Comparison of ENCODE assay signal across 24 cellular contexts in genomic region chr10:21388541-21389068, GRCh38.
DNase-seq lines count a peak whose midpoint lies in the region; ATAC-seq, FAIRE-seq and TF ChIP-seq lines count a peak whose summit lies in the region.
"Had no signal": no experiment of that assay in that cellular context is flagged by ENCODE, and none has a peak within 500 bp of the region (broad histone marks: within the 10 kb centered on the region; RNA-seq: fewer than 3 reads in every experiment).

No MANE protein-coding gene starts in this region.

- H3K27me3 ChIP-seq in GM23338 (ENCODE audit: insufficient read depth) (no peaks in the 10 kb centered on the region), IMR-90 (ENCODE audit: control insufficient read depth, insufficient read depth, low read length) (no peaks in the 10 kb centered on the region), H1 (replicated peaks in 1 of 4; ENCODE audit: control insufficient read depth in 3 of 4, extremely low read depth in 1 of 4, insufficient read depth in 3 of 4, low read length in 3 of 4) (no peaks in the 10 kb centered on the region), neural progenitor cell (no peaks in the 10 kb centered on the region), lower lobe of right lung (ENCODE audit: low read depth) (no peaks in the 10 kb centered on the region)
- H3K27me3 ChIP-seq: BE2C had no signal

- H3K4me3 ChIP-seq in GM23338 (no peak overlapping the region), IMR-90 (ENCODE audit: insufficient read depth, low read depth, low read length) (no peak overlapping the region), H1 (ENCODE audit: extremely low read depth in 1 of 4, insufficient read depth in 2 of 4, low read depth in 3 of 4, low read length in 4 of 4) (no peak overlapping the region), neural progenitor cell (peak overlapping the region; percentile 9), lower lobe of right lung (no peak overlapping the region)
- H3K4me3 ChIP-seq: GM23248 had no signal

- H2BK120ac ChIP-seq in IMR-90 (ENCODE audit: low read depth, low read length) (no peak overlapping the region), H1 (replicated peaks; ENCODE audit: low read depth, low read length) (peak overlapping the region; percentile 76)

- no peak overlapping the region for H3K18ac ChIP-seq in IMR-90 (ENCODE audit: low read depth, low read length)
- peak overlapping the region; percentile 33 for H3K18ac ChIP-seq in H1 (ENCODE audit: extremely low read depth, low read length)

- ATAC-seq in GM23338: no peak; the same call in 2 of the 3 replicates
- ATAC-seq in IMR-90 (ENCODE audit: low read depth): no peak
- ATAC-seq in lower lobe of right lung: no peak
- ATAC-seq: Right ventricle myocardium inferior had no signal

- no peak overlapping the region for H3K14ac ChIP-seq in IMR-90 (replicated peaks; ENCODE audit: low read depth, low read length)
- no peak overlapping the region for H3K14ac ChIP-seq in H1 (ENCODE audit: insufficient read length)

- H2AFZ ChIP-seq in GM23338: peak overlapping the region; percentile 29; the same call in 1 of the 2 replicates
- no peak overlapping the region for H2AFZ ChIP-seq in IMR-90 (replicated peaks; ENCODE audit: low read length, poor library complexity)
- H2AFZ ChIP-seq in H1 (ENCODE audit: low read length): no peak overlapping the region
- peak overlapping the region; percentile 79 for H2AFZ ChIP-seq in neural progenitor cell (replicated peaks)
- H2AFZ ChIP-seq: GM23248 had no signal

- H3K9ac ChIP-seq in IMR-90 (ENCODE audit: low read depth, low read length): no peak overlapping the region
- H3K9ac ChIP-seq in H1 (replicated peaks in 1 of 4; ENCODE audit: extremely low read depth in 1 of 4, low read depth in 3 of 4, low read length in 3 of 4): no peak overlapping the region; a peak in 1 of 7 replicates
- no peak overlapping the region for H3K9ac ChIP-seq in neural progenitor cell
- H3K9ac ChIP-seq: GM23248, KMS-11 had no signal

- 0 out of 2 replicates have a peak, but pooled peaks cover 1% of the 10 kb centered on the region for H3K9me1 ChIP-seq in IMR-90 (ENCODE audit: insufficient read depth, low read length)

- H3K79me2 ChIP-seq in GM23338 (replicated peaks; ENCODE audit: insufficient read depth) (no peaks in the 10 kb centered on the region), H1 (ENCODE audit: control insufficient read depth in 1 of 2, insufficient read depth in 2 of 2, low read length in 2 of 2) (no peaks in the 10 kb centered on the region), neural progenitor cell (ENCODE audit: low read depth) (no peaks in the 10 kb centered on the region)

- TF ChIP-seq RAD21 in IMR-90 (IDR thresholded peaks at IDR 0.05; ENCODE audit: low read length) (no peak), H1 (IDR thresholded peaks at IDR 0.05 in 1 of 2, conservative IDR thresholded peaks at IDR 0.05 in 1 of 2; ENCODE audit: low read depth in 2 of 2, low read length in 2 of 2) (no peak)

- H3K27ac ChIP-seq in GM23338 (ENCODE audit: low read depth) (peak overlapping the region; percentile 13), IMR-90 (ENCODE audit: insufficient read depth, low read length) (no peak overlapping the region), H1 (ENCODE audit: low read depth, low read length) (0 out of 2 replicates have a peak overlapping the region, but pooled peaks have one; percentile 5), neural progenitor cell (peak overlapping the region; percentile 43), lower lobe of right lung (no peak overlapping the region)
- H3K27ac ChIP-seq: GM23248, KMS-11 had no signal

- H4K8ac ChIP-seq in IMR-90 (ENCODE audit: low read depth in 2 of 2, low read length in 2 of 2) (no peak overlapping the region), H1 (ENCODE audit: extremely low read depth, insufficient read depth, low read length) (no peak overlapping the region)

- no peaks in the 10 kb centered on the region for H3K36me3 ChIP-seq in GM23338 (ENCODE audit: insufficient read depth)
- H3K36me3 ChIP-seq in IMR-90 (ENCODE audit: control insufficient read depth, insufficient read depth, low read length): no peaks in the 10 kb centered on the region
- H3K36me3 ChIP-seq in H1 (ENCODE audit: control insufficient read depth in 2 of 4, insufficient read depth in 4 of 4, low read length in 3 of 4): no peaks in the 10 kb centered on the region
- no peaks in the 10 kb centered on the region for H3K36me3 ChIP-seq in neural progenitor cell
- H3K36me3 ChIP-seq in lower lobe of right lung: no peaks in the 10 kb centered on the region
- H3K36me3 ChIP-seq: BE2C had no signal

- H3K23ac ChIP-seq in IMR-90 (ENCODE audit: low read depth, low read length): no peak overlapping the region
- no peak overlapping the region for H3K23ac ChIP-seq in H1 (ENCODE audit: insufficient read length)

- no peaks in the 10 kb centered on the region for H3K9me2 ChIP-seq in GM23338 (ENCODE audit: insufficient read depth)

- WGBS in IMR-90 (ENCODE audit: extremely low coverage in 2 of 2, insufficient read length in 1 of 2), 2 experiments: 74% methylated on average over 2 of the region's 10 CpGs; no CpG with 5 or more reads in 1 of the 2 experiments
- WGBS in H1 (ENCODE audit: extremely low coverage in 1 of 2, insufficient coverage in 1 of 2, insufficient read length in 1 of 2, insufficient replicate concordance in 2 of 2, low coverage in 1 of 2, low lambda C conversion rate in 2 of 2, missing lambda C conversion rate in 1 of 2), 2 experiments: 46% methylated on average over 10 of the region's 10 CpGs; no CpG with 5 or more reads in 1 of the 2 experiments

- H3K36me3 Mint-ChIP-seq in GM23338 (ENCODE audit: low read depth) (no peaks in the 10 kb centered on the region), neural progenitor cell (peaks cover 3% of the 10 kb centered on the region), progenitor cell of endocrine pancreas (ENCODE audit: insufficient read depth) (no peaks in the 10 kb centered on the region), endothelial cell (ENCODE audit: low read depth, unreplicated experiment) (no peaks in the 10 kb centered on the region)
- H3K36me3 Mint-ChIP-seq: CD4-positive, CD25-positive, alpha-beta regulatory T cell had no signal

- H3K4me2 ChIP-seq in GM23338: peak overlapping the region; percentile 9; the same call in 1 of the 2 replicates
- H3K4me2 ChIP-seq in IMR-90 (ENCODE audit: low read depth, low read length): no peak overlapping the region
- peak overlapping the region; percentile 9 to 19; a peak in 2 of 4 replicates for H3K4me2 ChIP-seq in H1 (ENCODE audit: insufficient read depth in 1 of 2, low read depth in 2 of 2, low read length in 2 of 2)
- peak overlapping the region; percentile 70 for H3K4me2 ChIP-seq in neural progenitor cell
- H3K4me2 ChIP-seq: KMS-11 had no signal

- dilution Hi-C loops in IMR-90 (cut with HindIII; ENCODE audit: low sequenced_read_pairs, unreplicated experiment): no loop called here

- CTCF ChIA-PET in IMR-90 (lab: Yijun Ruan, JAX): no interaction called here
- CTCF ChIA-PET in H1 (lab: Charles Lee; ENCODE audit: partially characterized antibody): interaction anchor here (2.7 kb wide), 1 partner anchor 109 kb away, joined by 8 read pairs; no protein-coding TSS in a partner anchor

- no peak overlapping the region for H4K5ac ChIP-seq in IMR-90 (ENCODE audit: low read depth, low read length)
- H4K5ac ChIP-seq in H1 (ENCODE audit: insufficient read length, low read depth, low read length): peak overlapping the region; percentile 83

- peak; percentile 30 for DNase-seq in GM23338 (ENCODE audit: low spot score)
- no peak for DNase-seq in IMR-90
- no peak for DNase-seq in H1 (ENCODE audit: low read depth in 1 of 2, low spot score in 2 of 2)
- peak; percentile 41 for DNase-seq in neural progenitor cell (ENCODE audit: low spot score)
- DNase-seq in progenitor cell of endocrine pancreas (ENCODE audit: low spot score, unreplicated experiment): no peak
- no peak for DNase-seq in UCSD-AML1 (lab: John Stamatoyannopoulos, UW; ENCODE audit: unreplicated experiment)
- DNase-seq in lower lobe of right lung: no peak
- no peak for DNase-seq in endothelial cell (ENCODE audit: low spot score)
- DNase-seq: BE2C; Caco-2; CD4-positive, CD25-positive, alpha-beta regulatory T cell; GF-D8; GM23248; HFFc6; NCI-H1417 treated with DMSO at 0.1 percent for 48 hours; NCI-H1930; NCI-H345; NCI-H526 had no signal

- in situ Hi-C loops in IMR-90 (cut with MboI; ENCODE audit: low sequenced_read_pairs): no loop called here

- H2AK5ac ChIP-seq in IMR-90 (ENCODE audit: low read depth, low read length): 0 out of 2 replicates have a peak overlapping the region, but pooled peaks have one; percentile 12
- H2AK5ac ChIP-seq in H1 (ENCODE audit: low read depth, low read length): no peak overlapping the region

- H2BK5ac ChIP-seq in IMR-90 (ENCODE audit: low read depth, low read length, poor library complexity, severe bottlenecking): no peak overlapping the region
- peak overlapping the region; percentile 86 for H2BK5ac ChIP-seq in H1 (ENCODE audit: low read depth, low read length)

- H3F3A ChIP-seq in GM23338 (replicated peaks; ENCODE audit: low read depth) (peaks cover 14% of the 10 kb centered on the region; the same call in 1 of the 2 replicates), neural progenitor cell (ENCODE audit: low read depth) (peaks cover 31% of the 10 kb centered on the region)

- intact Hi-C loops in IMR-90 (cut with micrococcal nuclease) (no loop called here), lower lobe of right lung (cut with DNase I) (no loop called here)

- H3K4me3 Mint-ChIP-seq in GM23338 (peak overlapping the region; percentile 7; the same call in 1 of the 3 replicates), neural progenitor cell (peak overlapping the region; percentile 22), progenitor cell of endocrine pancreas (ENCODE audit: low read depth) (no peak overlapping the region), endothelial cell (ENCODE audit: unreplicated experiment) (no peak overlapping the region)
- H3K4me3 Mint-ChIP-seq: CD4-positive, CD25-positive, alpha-beta regulatory T cell; HFFc6 had no signal

- peaks cover 4% of the 10 kb centered on the region for H3K27me3 Mint-ChIP-seq in GM23338 (ENCODE audit: insufficient read depth, low read depth, poor library complexity)
- H3K27me3 Mint-ChIP-seq in neural progenitor cell (ENCODE audit: insufficient read depth, low read depth): peaks cover 2% of the 10 kb centered on the region
- peaks cover 3% of the 10 kb centered on the region for H3K27me3 Mint-ChIP-seq in progenitor cell of endocrine pancreas
- no peaks in the 10 kb centered on the region for H3K27me3 Mint-ChIP-seq in endothelial cell (ENCODE audit: unreplicated experiment)
- H3K27me3 Mint-ChIP-seq: CD4-positive, CD25-positive, alpha-beta regulatory T cell had no signal

- no peak overlapping the region; the same call in 1 of the 2 replicates for H2BK12ac ChIP-seq in H1 (ENCODE audit: low read depth, low read length)

- H3K4me1 Mint-ChIP-seq in GM23338: peaks cover 33% of the 10 kb centered on the region
- peaks cover 15% of the 10 kb centered on the region for H3K4me1 Mint-ChIP-seq in neural progenitor cell
- H3K4me1 Mint-ChIP-seq in progenitor cell of endocrine pancreas (ENCODE audit: low read depth): no peaks in the 10 kb centered on the region
- H3K4me1 Mint-ChIP-seq in endothelial cell (ENCODE audit: unreplicated experiment): no peaks in the 10 kb centered on the region
- H3K4me1 Mint-ChIP-seq: CD4-positive, CD25-positive, alpha-beta regulatory T cell had no signal

- TF ChIP-seq EP300 in H1 (IDR thresholded peaks at IDR 0.05; ENCODE audit: borderline replicate concordance in 1 of 2, low read depth in 2 of 2, low read length in 2 of 2): no peak

- H3K9me3 ChIP-seq in IMR-90 (ENCODE audit: control insufficient read depth, insufficient read depth, low read length) (no peaks in the 10 kb centered on the region), H1 (ENCODE audit: insufficient read depth in 2 of 2, low read depth in 1 of 2, low read length in 1 of 2) (no peaks in the 10 kb centered on the region), neural progenitor cell (ENCODE audit: low read depth) (no peaks in the 10 kb centered on the region), lower lobe of right lung (no peaks in the 10 kb centered on the region)
- H3K9me3 ChIP-seq: BE2C had no signal

- no peaks in the 10 kb centered on the region for H3K23me2 ChIP-seq in H1 (ENCODE audit: low read depth, low read length)

- H4K20me1 ChIP-seq in GM23338 (replicated peaks; ENCODE audit: insufficient read depth) (no peaks in the 10 kb centered on the region), IMR-90 (ENCODE audit: insufficient read depth, low read length) (no peaks in the 10 kb centered on the region), H1 (replicated peaks in 1 of 2; ENCODE audit: control insufficient read depth in 1 of 2, insufficient read depth in 2 of 2, low read length in 2 of 2) (no peaks in the 10 kb centered on the region), neural progenitor cell (ENCODE audit: low read depth) (no peaks in the 10 kb centered on the region)

- TF ChIP-seq CTCF in GM23338 (conservative IDR thresholded peaks at IDR 0.05; ENCODE audit: low read depth in 2 of 2) (no peak), IMR-90 (conservative IDR thresholded peaks at IDR 0.05; ENCODE audit: low read depth, low read length) (no peak), H1 (IDR thresholded peaks at IDR 0.05; ENCODE audit: control extremely low read depth in 1 of 3, insufficient read depth in 1 of 3, low read depth in 1 of 3, low read length in 3 of 3) (no peak), neural progenitor cell (IDR thresholded peaks at IDR 0.05) (no peak), progenitor cell of endocrine pancreas (IDR thresholded peaks at IDR 0.05; ENCODE audit: unreplicated experiment) (no peak), lower lobe of right lung (IDR thresholded peaks at IDR 0.05) (no peak), endothelial cell (IDR thresholded peaks at IDR 0.05; ENCODE audit: unreplicated experiment) (no peak)

- H2BK15ac ChIP-seq in IMR-90 (ENCODE audit: low read depth, low read length): no peak overlapping the region; the same call in 2 of the 3 replicates
- no peak overlapping the region for H2BK15ac ChIP-seq in H1 (ENCODE audit: low read length)

- TF ChIP-seq POLR2A in IMR-90 (IDR thresholded peaks at IDR 0.05; ENCODE audit: low read depth, low read length) (no peak), H1 (IDR thresholded peaks at IDR 0.05; ENCODE audit: control extremely low read depth in 1 of 2, low read depth in 2 of 2, low read length in 2 of 2) (no peak)

- POLR2A ChIA-PET in IMR-90 (lab: Charles Lee; ENCODE audit: unreplicated experiment) (no interaction called here), H1 (lab: Charles Lee; ENCODE audit: partially characterized antibody) (interaction anchor here (1.3 to 1.8 kb wide), 2 partner anchors 15 to 21 kb away, joined by 4 to 6 read pairs; no protein-coding TSS in a partner anchor)

- H4K91ac ChIP-seq in IMR-90 (ENCODE audit: insufficient read depth, low read depth, low read length) (no peak overlapping the region), H1 (replicated peaks; ENCODE audit: insufficient read length, low read length) (peak overlapping the region; percentile 79)

- H3K79me1 ChIP-seq in IMR-90 (ENCODE audit: low read depth in 1 of 2, low read length in 2 of 2): no peaks in the 10 kb centered on the region
- no peaks in the 10 kb centered on the region for H3K79me1 ChIP-seq in H1 (ENCODE audit: low read depth, low read length)

- H3K27ac Mint-ChIP-seq in GM23338: peak overlapping the region; percentile 60
- peak overlapping the region; percentile 57 for H3K27ac Mint-ChIP-seq in neural progenitor cell
- no peak overlapping the region for H3K27ac Mint-ChIP-seq in progenitor cell of endocrine pancreas
- no peak overlapping the region for H3K27ac Mint-ChIP-seq in endothelial cell (ENCODE audit: unreplicated experiment)
- H3K27ac Mint-ChIP-seq: CD4-positive, CD25-positive, alpha-beta regulatory T cell; HFFc6 had no signal

- H3K9me3 Mint-ChIP-seq in GM23338 (peaks cover 2% of the 10 kb centered on the region; the same call in 1 of the 3 replicates), neural progenitor cell (peaks cover 13% of the 10 kb centered on the region), progenitor cell of endocrine pancreas (ENCODE audit: low read depth) (peaks cover 7% of the 10 kb centered on the region), endothelial cell (ENCODE audit: unreplicated experiment) (no peaks in the 10 kb centered on the region)
- H3K9me3 Mint-ChIP-seq: HFFc6 had no signal

- FAIRE-seq in H1 (lab: Jason Lieb, UNC): no peak
- FAIRE-seq: A204.1, GM12891, GM19239, RCC 7860 had no signal

- H2BK20ac ChIP-seq in IMR-90 (ENCODE audit: low read depth, low read length) (no peak overlapping the region), H1 (ENCODE audit: low read length) (peak overlapping the region; percentile 63)

- no TSS peak for BruUV-seq in IMR-90 (replicated peaks; lab: Mats Ljungman, UMichigan)

- H3K4ac ChIP-seq in IMR-90 (ENCODE audit: low read depth, low read length) (no peak overlapping the region), H1 (replicated peaks; ENCODE audit: insufficient read length, low read depth, low read length) (peak overlapping the region; percentile 75)

- no peak overlapping the region for H3K56ac ChIP-seq in IMR-90 (ENCODE audit: extremely low read depth, insufficient read depth, low read length)
- H3K56ac ChIP-seq in H1 (replicated peaks; ENCODE audit: insufficient read length, low read depth, low read length): peak overlapping the region; percentile 13

- no peak overlapping the region for H2AK9ac ChIP-seq in IMR-90 (replicated peaks; ENCODE audit: low read depth, low read length, poor library complexity)

- H3K4me1 ChIP-seq in GM23338 (ENCODE audit: insufficient read depth) (peaks cover 41% of the 10 kb centered on the region), IMR-90 (ENCODE audit: control insufficient read depth, insufficient read depth, low read length) (no peaks in the 10 kb centered on the region), H1 (replicated peaks in 1 of 4; ENCODE audit: control insufficient read depth in 3 of 4, insufficient read depth in 4 of 4, low read length in 3 of 4) (peaks cover 3 to 19% (median 11%) of the 10 kb centered on the region in 4 experiments; a peak in 6 of 7 replicates), neural progenitor cell (peaks cover 18% of the 10 kb centered on the region), lower lobe of right lung (no peaks in the 10 kb centered on the region)
- H3K4me1 ChIP-seq: BE2C had no signal

Comparison
In these comparisons a context has a peak if more than half of its experiments do, and no peak if none do; other contexts are left out.
1. DNase-seq: peak in GM23338 (single experiment) and neural progenitor cell (single experiment); none in IMR-90 (single experiment), H1 (0 of 2), progenitor cell of endocrine pancreas (single experiment), UCSD-AML1 (single experiment), lower lobe of right lung (single experiment) and endothelial cell (single experiment).
2. H2AFZ ChIP-seq: peak in GM23338 (single experiment) and neural progenitor cell (single experiment); none in IMR-90 (single experiment) and H1 (single experiment).
3. H3K27ac ChIP-seq: peak in GM23338 (single experiment), H1 (single experiment) and neural progenitor cell (single experiment); none in IMR-90 (single experiment) and lower lobe of right lung (single experiment).
4. H3K27ac Mint-ChIP-seq: peak in GM23338 (single experiment) and neural progenitor cell (single experiment); none in progenitor cell of endocrine pancreas (single experiment) and endothelial cell (single experiment).
5. H3K4me3 Mint-ChIP-seq: peak in GM23338 (single experiment) and neural progenitor cell (single experiment); none in progenitor cell of endocrine pancreas (single experiment) and endothelial cell (single experiment).